In the genomic region with DNA sequence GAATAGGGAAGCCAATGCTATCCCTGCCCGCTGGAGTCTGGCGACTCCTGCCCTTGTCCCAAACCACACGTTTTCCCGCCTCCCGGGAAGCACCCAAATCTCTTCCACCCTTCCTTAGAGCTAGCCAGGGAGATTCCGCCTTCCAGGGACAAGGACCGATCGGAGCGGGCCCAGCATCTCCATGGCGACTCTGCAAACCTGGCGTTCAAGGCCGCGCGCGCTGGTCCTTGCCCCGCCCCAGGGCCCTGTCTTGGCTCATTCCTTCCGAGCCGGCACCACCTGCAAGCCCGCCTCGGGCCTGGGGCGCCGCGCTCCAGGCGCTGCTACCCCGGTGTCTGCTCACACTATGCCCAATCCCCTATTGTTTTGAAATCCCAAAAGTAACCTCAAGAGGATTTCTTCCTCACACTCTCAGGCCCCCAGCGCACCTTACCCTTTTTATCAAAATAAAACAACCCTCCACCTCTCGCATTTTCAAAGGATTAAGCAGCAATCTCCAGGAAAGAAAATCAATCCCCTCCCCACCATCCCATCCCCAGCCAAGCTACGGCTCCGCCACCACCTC, we compare ENCODE assay signal across 9 cellular contexts. TPM values are rescaled to one million over a fixed set of nuclear protein-coding genes. Genes with fewer than 3 reads are reported as not detected.
DNase-seq lines count a peak whose midpoint lies in the region; ATAC-seq, FAIRE-seq and TF ChIP-seq lines count a peak whose summit lies in the region.
"Had no signal": no experiment of that assay in that cellular context is flagged by ENCODE, and none has a peak within 500 bp of the region (broad histone marks: within the 10 kb centered on the region; RNA-seq: fewer than 3 reads in every experiment).

No MANE protein-coding gene starts in this region.

- TF ChIP-seq CTCF in AG10803 (conservative IDR thresholded peaks at IDR 0.05; ENCODE audit: low read length) (no peak), brain (conservative IDR thresholded peaks at IDR 0.05) (no peak), BE2C (IDR thresholded peaks at IDR 0.05; ENCODE audit: low read depth, low read length) (no peak)

- no peaks in the 10 kb centered on the region for H3K36me3 Mint-ChIP-seq in brain
- H3K36me3 Mint-ChIP-seq in naive thymus-derived CD8-positive, alpha-beta T cell = peaks cover 0 to 3% (median 0%) of the 10 kb centered on the region in 3 donors

- no peak overlapping the region for H3K27ac ChIP-seq in HUES6 (ENCODE audit: low read depth, low read length)
- H3K27ac ChIP-seq: body of pancreas had no signal

- H3K9me3 Mint-ChIP-seq in brain = no peaks in the 10 kb centered on the region
- no peaks in the 10 kb centered on the region for H3K9me3 Mint-ChIP-seq in naive thymus-derived CD8-positive, alpha-beta T cell

- DNase-seq in AG10803 (ENCODE audit: low read depth) (no peak), HuH-7.5 (ENCODE audit: low spot score) (no peak), HTR-8/SVneo (ENCODE audit: insufficient read length, low spot score) (no peak), BE2C (no peak)
- DNase-seq in naive thymus-derived CD8-positive, alpha-beta T cell = no peak

- H3K9ac ChIP-seq in HUES6 (ENCODE audit: low read length) = no peak overlapping the region

- peaks cover 74% of the 10 kb centered on the region for H3K4me1 Mint-ChIP-seq in brain
- H3K4me1 Mint-ChIP-seq in naive thymus-derived CD8-positive, alpha-beta T cell = peaks cover 2 to 18% (median 10%) of the 10 kb centered on the region in 4 donors

- peak overlapping the region; percentile 90 to 98 (median 97) for H3K4me3 Mint-ChIP-seq in brain
- peak overlapping the region; percentile 51 to 86 (median 67) for H3K4me3 Mint-ChIP-seq in naive thymus-derived CD8-positive, alpha-beta T cell

- no peaks in the 10 kb centered on the region for H3K36me3 ChIP-seq in HUES6 (ENCODE audit: control insufficient read depth, insufficient read depth, low read length)
- H3K36me3 ChIP-seq in BE2C = no peaks in the 10 kb centered on the region

- peaks cover 36% of the 10 kb centered on the region for H3K27me3 Mint-ChIP-seq in brain
- H3K27me3 Mint-ChIP-seq in naive thymus-derived CD8-positive, alpha-beta T cell = peaks cover 41 to 79% (median 68%) of the 10 kb centered on the region in 5 donors

- H3K4me3 ChIP-seq in AG10803 (ENCODE audit: low read length) = peak overlapping the region; percentile 56
- peak overlapping the region; percentile 83 for H3K4me3 ChIP-seq in HUES6 (ENCODE audit: low read depth, low read length)
- no peak overlapping the region for H3K4me3 ChIP-seq in BE2C (ENCODE audit: low read depth, low read length)

- POLR2A ChIA-PET in naive thymus-derived CD8-positive, alpha-beta T cell (lab: Charles Lee) = no interaction called here

- H3K4me1 ChIP-seq in HUES6 (ENCODE audit: control insufficient read depth, insufficient read depth, low read length) (0 out of 2 replicates have a peak, but pooled peaks cover 4% of the 10 kb centered on the region), BE2C (no peaks in the 10 kb centered on the region)

- FAIRE-seq in HTR-8/SVneo (lab: Jason Lieb, UNC) = no peak

- H3K9me3 ChIP-seq in HUES6 (ENCODE audit: control insufficient read depth, insufficient read depth, low read depth, low read length) = no peaks in the 10 kb centered on the region
- H3K9me3 ChIP-seq in BE2C = no peaks in the 10 kb centered on the region
- H3K9me3 ChIP-seq: body of pancreas had no signal

- H3K27me3 ChIP-seq in HUES6 (ENCODE audit: control insufficient read depth, insufficient read depth, low read length) = peaks cover 91% of the 10 kb centered on the region
- H3K27me3 ChIP-seq in BE2C = peaks cover 62% of the 10 kb centered on the region

- H3K27ac Mint-ChIP-seq in brain = peak overlapping the region; percentile 90 to 99 (median 94)
- no peak overlapping the region for H3K27ac Mint-ChIP-seq in naive thymus-derived CD8-positive, alpha-beta T cell

- ATAC-seq in naive thymus-derived CD8-positive, alpha-beta T cell = no peak
- no peak for ATAC-seq in HG03457 (IDR thresholded peaks at IDR 0.05; ENCODE audit: unreplicated experiment)

RNA-seq across cellular contexts. Expression of a gene that starts 1.0 kb away (rescaled TPM):
- polyA plus RNA-seq in brain (ENCODE audit: insufficient read depth, low read depth, low replicate concordance) = 108 TPM
- under 1 TPM in 1 of 2 experiments, not detected in 1; 0.44 TPM for total RNA-seq in naive thymus-derived CD8-positive, alpha-beta T cell
- polyA plus RNA-seq in naive thymus-derived CD8-positive, alpha-beta T cell = under 1 TPM in 1 of 3 donors, not detected in 2; 0.07 TPM
- not detected for polyA plus RNA-seq in BE2C (2012; ENCODE audit: insufficient read depth, insufficient read length, low read depth)

Comparison
In these comparisons a context has a peak if more than half of its experiments do, and no peak if none do; other contexts are left out.
1. H3K27ac Mint-ChIP-seq: peak in brain (5 of 5); none in naive thymus-derived CD8-positive, alpha-beta T cell (0 of 10).
2. RNA of a gene that starts 1.0 kb away (polyA plus RNA-seq): 108 TPM in brain (single experiment); 0.07 TPM in naive thymus-derived CD8-positive, alpha-beta T cell; every median in the first group is over 100 times any median in the second.